ENCODE assay signal across 1 cellular context in the genomic region with DNA sequence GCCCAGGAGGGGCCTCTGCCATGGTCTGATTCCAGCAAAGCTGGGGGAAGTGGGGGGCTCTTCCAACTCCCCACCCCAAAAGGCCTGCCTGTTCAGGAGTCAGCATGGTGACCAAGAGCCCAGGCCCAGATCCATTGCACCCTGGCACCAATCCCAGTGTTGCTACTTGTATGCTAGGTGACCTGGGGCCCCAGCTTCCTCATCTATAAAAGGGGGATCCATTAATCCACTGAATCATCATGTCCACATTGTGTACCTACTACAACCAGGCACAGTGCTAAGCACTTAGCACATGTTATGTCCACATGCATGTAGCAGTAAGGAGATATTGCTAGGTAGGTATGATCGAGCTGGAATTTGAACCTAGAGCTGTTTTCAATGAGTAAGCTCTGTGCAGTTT.
TF ChIP-seq lines count a peak whose summit lies in the region.

No MANE protein-coding gene starts in this region.

TF ChIP-seq in HEK293, 187 proteins besides CTCF, POLR2A, EP300 and RAD21 (continued from another document):
- TF ChIP-seq, protein P1, sequence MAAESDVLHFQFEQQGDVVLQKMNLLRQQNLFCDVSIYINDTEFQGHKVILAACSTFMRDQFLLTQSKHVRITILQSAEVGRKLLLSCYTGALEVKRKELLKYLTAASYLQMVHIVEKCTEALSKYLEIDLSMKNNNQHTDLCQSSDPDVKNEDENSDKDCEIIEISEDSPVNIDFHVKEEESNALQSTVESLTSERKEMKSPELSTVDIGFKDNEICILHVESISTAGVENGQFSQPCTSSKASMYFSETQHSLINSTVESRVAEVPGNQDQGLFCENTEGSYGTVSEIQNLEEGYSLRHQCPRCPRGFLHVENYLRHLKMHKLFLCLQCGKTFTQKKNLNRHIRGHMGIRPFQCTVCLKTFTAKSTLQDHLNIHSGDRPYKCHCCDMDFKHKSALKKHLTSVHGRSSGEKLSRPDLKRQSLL (tag by site-specific recombination; IDR thresholded peaks at IDR 0.05), result peak; percentile 31; the same call in 1 of the 2 replicates
- peak; percentile 62; the same call in 1 of the 2 replicates for TF ChIP-seq ZNF600 (tag by site-specific recombination; IDR thresholded peaks at IDR 0.05)
